18 cellular contexts compared by ENCODE assay signal in the genomic region with DNA sequence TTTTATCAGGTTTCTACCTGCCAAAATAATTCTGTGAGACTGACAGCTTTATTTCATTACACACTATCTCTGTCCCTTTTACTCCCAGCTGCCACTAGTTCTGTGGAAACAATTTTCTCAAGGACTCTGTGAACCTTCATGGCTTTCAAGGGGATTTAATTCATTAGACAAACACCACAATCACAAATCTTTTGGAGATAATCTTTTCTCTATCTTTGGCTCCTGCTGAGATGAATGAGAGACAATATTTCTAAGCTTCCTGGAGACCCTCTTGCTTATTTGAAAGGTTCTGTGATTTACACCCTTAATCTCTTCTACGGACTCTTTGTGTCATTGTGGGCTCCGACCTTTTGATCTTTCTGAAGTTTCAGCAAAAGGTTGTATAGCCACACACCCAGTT.
"Had no signal": no experiment of that assay in that cellular context is flagged by ENCODE, and none has a peak within 500 bp of the region (broad histone marks: within the 10 kb centered on the region; RNA-seq: fewer than 3 reads in every experiment).

No MANE protein-coding gene starts in this region.

- DNase-seq: dorsolateral prefrontal cortex; effector CD8-positive, alpha-beta T cell; heart left ventricle; hippocampal formation; left colon; mammary epithelial cell; psoas muscle; retina; right lobe of liver; stimulated activated CD4-positive, alpha-beta T cell treated with anti-CD3 and anti-CD28 coated beads, Interleukin-4, amount 100 ng/mL, for 24 hours; stimulated activated naive B cell treated with anti-CD40 and anti-IgM and Interleukin-4, amounts not matched to agents 10 μg/mL and 1 μg/mL and 100 μg/mL, for 72 hours; stomach; substantia nigra; transverse colon had no signal

- H3K27me3 ChIP-seq: dorsolateral prefrontal cortex, heart left ventricle, neutrophil, right lobe of liver, stomach, transverse colon had no signal

- H3K9me3 ChIP-seq: neutrophil, psoas muscle, right lobe of liver, stomach, thoracic aorta, transverse colon had no signal

- H3K27ac Mint-ChIP-seq: natural killer cell treated with Interleukin-12 subunit alpha and Interleukin-12 subunit beta and Interleukin-15 and Interleukin-18, amount 100 ng/mL, for 72 hours; stimulated activated naive B cell treated with anti-CD40 and anti-IgM and Interleukin-4, amounts not matched to agents 10 μg/mL and 1 μg/mL and 100 μg/mL, for 72 hours had no signal

- H3K36me3 Mint-ChIP-seq: stimulated activated naive B cell treated with anti-CD40 and anti-IgM and Interleukin-4, amounts not matched to agents 10 μg/mL and 1 μg/mL and 100 μg/mL, for 72 hours had no signal

- H3K4me1 Mint-ChIP-seq: stimulated activated naive B cell treated with anti-CD40 and anti-IgM and Interleukin-4, amounts not matched to agents 10 μg/mL and 1 μg/mL and 100 μg/mL, for 72 hours had no signal

- H3K27ac ChIP-seq: coronary artery, dorsolateral prefrontal cortex, heart left ventricle, neutrophil, psoas muscle, right lobe of liver, stomach, thoracic aorta, transverse colon had no signal

- H3K36me3 ChIP-seq: heart left ventricle, neutrophil, right lobe of liver, stomach, thoracic aorta, transverse colon had no signal

- H3K4me1 ChIP-seq: heart left ventricle, psoas muscle, right lobe of liver, stomach, transverse colon had no signal

- H3K4me3 Mint-ChIP-seq: natural killer cell treated with Interleukin-12 subunit alpha and Interleukin-12 subunit beta and Interleukin-15 and Interleukin-18, amount 100 ng/mL, for 72 hours; stimulated activated naive B cell treated with anti-CD40 and anti-IgM and Interleukin-4, amounts not matched to agents 10 μg/mL and 1 μg/mL and 100 μg/mL, for 72 hours had no signal

- H3K4me3 ChIP-seq: coronary artery, dorsolateral prefrontal cortex, heart left ventricle, psoas muscle, right lobe of liver, stomach, thoracic aorta, transverse colon had no signal

- H3K27me3 Mint-ChIP-seq: natural killer cell treated with Interleukin-12 subunit alpha and Interleukin-12 subunit beta and Interleukin-15 and Interleukin-18, amount 100 ng/mL, for 72 hours; stimulated activated naive B cell treated with anti-CD40 and anti-IgM and Interleukin-4, amounts not matched to agents 10 μg/mL and 1 μg/mL and 100 μg/mL, for 72 hours had no signal
